15 cellular contexts compared by ENCODE assay signal in genomic region chr9:128732576-128732975, GRCh38.
"Had no signal": no experiment of that assay in that cellular context is flagged by ENCODE, and none has a peak within 500 bp of the region (broad histone marks: within the 10 kb centered on the region; RNA-seq: fewer than 3 reads in every experiment).

No MANE protein-coding gene starts in this region.

- H3K27me3 Mint-ChIP-seq: activated CD4-positive, alpha-beta memory T cell treated with anti-CD3 and anti-CD28 coated beads, Interleukin-2, amount 10 ng/mL, durations not matched to agents 7 days and 5 days; naive B cell had no signal

- H3K4me3 Mint-ChIP-seq: activated CD4-positive, alpha-beta memory T cell treated with anti-CD3 and anti-CD28 coated beads, Interleukin-2, amount 10 ng/mL, durations not matched to agents 7 days and 5 days; naive B cell; T-helper 1 cell treated with Interleukin-12 subunit alpha and Interleukin-12 subunit beta and Interleukin-4 antibody, amounts not matched to agents 30 μg/mL and 1 μg/mL, for 36 hours had no signal

- H3K27ac ChIP-seq: psoas muscle, thoracic aorta, VCaP had no signal

- H3K4me1 ChIP-seq: psoas muscle had no signal

- H3K27ac Mint-ChIP-seq: activated CD4-positive, alpha-beta memory T cell treated with anti-CD3 and anti-CD28 coated beads, Interleukin-2, amount 10 ng/mL, durations not matched to agents 7 days and 5 days; activated T-helper 2 cell treated with anti-CD3 and anti-CD28 coated beads, Interferon-gamma antibody, Interleukin-2, Interleukin-4, amounts not matched to agents 10 μg/mL and 5 μg/mL and 100 μg/mL, durations not matched to agents 14 hours and 24 hours and 36 hours; T-helper 1 cell treated with Interleukin-12 subunit alpha and Interleukin-12 subunit beta and Interleukin-4 antibody, amounts not matched to agents 30 μg/mL and 1 μg/mL, for 36 hours had no signal

- DNase-seq: activated CD4-positive, alpha-beta memory T cell treated with anti-CD3 and anti-CD28 coated beads, Interleukin-2, amount 10 ng/mL, durations not matched to agents 7 days and 5 days; activated CD4-positive, alpha-beta T cell treated with anti-CD3 and anti-CD28 coated beads for 1 hour; activated naive CD4-positive, alpha-beta T cell treated with Interleukin-2 at 50 U/mL for 16 hours; activated T-cell treated with anti-CD3 and anti-CD28 coated beads, Interleukin-2, amount 50 U/mL, for 1 hour; central memory CD4-positive, alpha-beta T cell; stimulated activated CD4-positive, alpha-beta T cell treated with anti-CD3 and anti-CD28 coated beads, Interleukin-4, amount 100 ng/mL, for 1 hour had no signal

- H3K27me3 ChIP-seq: dorsolateral prefrontal cortex, stomach had no signal

- H3K4me3 ChIP-seq: psoas muscle, thoracic aorta had no signal

- H3K9me3 ChIP-seq: psoas muscle, stomach, thoracic aorta had no signal

- H3K9me3 Mint-ChIP-seq: activated CD4-positive, alpha-beta memory T cell treated with anti-CD3 and anti-CD28 coated beads, Interleukin-2, amount 10 ng/mL, durations not matched to agents 7 days and 5 days; activated T-helper 2 cell treated with anti-CD3 and anti-CD28 coated beads, Interferon-gamma antibody, Interleukin-2, Interleukin-4, amounts not matched to agents 10 μg/mL and 5 μg/mL and 100 μg/mL, durations not matched to agents 14 hours and 24 hours and 36 hours; brain; naive B cell; T-helper 1 cell treated with Interleukin-12 subunit alpha and Interleukin-12 subunit beta and Interleukin-4 antibody, amounts not matched to agents 30 μg/mL and 1 μg/mL, for 36 hours had no signal
